1 cellular context compared by ENCODE assay signal in genomic region chr3:138360272-138361192, GRCh38.
TF ChIP-seq lines count a peak whose summit lies in the region.

No MANE protein-coding gene starts in this region.

TF ChIP-seq in H1, 55 proteins besides CTCF, POLR2A, EP300 and RAD21:
- TF ChIP-seq ASH2L (IDR thresholded peaks at IDR 0.05; ENCODE audit: low read length), result no peak
- TF ChIP-seq NANOG (IDR thresholded peaks at IDR 0.05; ENCODE audit: insufficient read depth, low read depth, low read length, poor library complexity, severe bottlenecking), result no peak
TF ChIP-seq in H1: peak in this region for 0.
